In the genomic region with DNA sequence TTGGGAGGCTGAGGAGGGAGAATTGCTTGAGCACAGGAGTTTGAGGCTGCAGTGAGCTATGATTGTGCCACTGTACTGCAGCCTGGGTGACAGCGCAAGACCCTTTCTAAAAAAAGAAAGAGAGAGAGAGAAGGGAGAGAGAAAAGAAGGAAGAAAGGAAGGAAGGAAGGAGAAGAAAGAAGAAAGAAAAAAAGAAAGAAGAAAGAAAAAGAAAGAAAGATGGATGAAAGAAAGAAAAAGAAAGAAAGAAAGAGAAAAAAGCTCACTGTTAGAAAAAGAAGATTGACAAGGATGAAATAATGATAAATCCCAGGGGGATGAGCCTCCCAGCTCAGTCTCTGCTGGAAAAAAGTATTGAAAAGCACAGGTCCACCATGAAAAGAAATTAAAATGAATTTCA, we compare ENCODE assay signal across 27 cellular contexts. TPM values are rescaled to one million over a fixed set of nuclear protein-coding genes. Genes with fewer than 3 reads are reported as not detected.
DNase-seq lines count a peak whose midpoint lies in the region; ATAC-seq, FAIRE-seq and TF ChIP-seq lines count a peak whose summit lies in the region.
"Had no signal": no experiment of that assay in that cellular context is flagged by ENCODE, and none has a peak within 500 bp of the region (broad histone marks: within the 10 kb centered on the region; RNA-seq: fewer than 3 reads in every experiment).

No MANE protein-coding gene starts in this region.

- peak overlapping the region; percentile 53 for H3K27ac Mint-ChIP-seq in activated T-cell treated with anti-CD3 and anti-CD28 coated beads, Interleukin-2, amount 50 U/mL, for 24 hours
- H3K27ac Mint-ChIP-seq in activated naive CD8-positive, alpha-beta T cell treated with anti-CD3 and anti-CD28 coated beads for 36 hours, result peak overlapping the region; percentile 87
- peak overlapping the region; percentile 66 to 88 for H3K27ac Mint-ChIP-seq in natural killer cell treated with Interleukin-12 subunit alpha and Interleukin-12 subunit beta and Interleukin-15 and Interleukin-18, amount 100 ng/mL, for 72 hours

- TF ChIP-seq CTCF in DOHH2 (IDR thresholded peaks at IDR 0.05; ENCODE audit: low read depth, low read length, poor library complexity, severe bottlenecking), result no peak

- no peaks in the 10 kb centered on the region for H3K9me2 ChIP-seq in DOHH2 (replicated peaks; ENCODE audit: control insufficient read depth, low read length)

- H3K36me3 ChIP-seq in DOHH2 (ENCODE audit: control insufficient read depth, low read length), result no peaks in the 10 kb centered on the region
- H3K36me3 ChIP-seq: heart right ventricle, uterus had no signal

- peaks cover 84% of the 10 kb centered on the region for H3K4me1 Mint-ChIP-seq in activated T-cell treated with anti-CD3 and anti-CD28 coated beads, Interleukin-2, amount 50 U/mL, for 24 hours (ENCODE audit: low read depth)
- H3K4me1 Mint-ChIP-seq in activated naive CD8-positive, alpha-beta T cell treated with anti-CD3 and anti-CD28 coated beads for 36 hours, result peaks cover 87% of the 10 kb centered on the region
- peaks cover 80 to 87% of the 10 kb centered on the region in 2 donors for H3K4me1 Mint-ChIP-seq in natural killer cell treated with Interleukin-12 subunit alpha and Interleukin-12 subunit beta and Interleukin-15 and Interleukin-18, amount 100 ng/mL, for 72 hours (ENCODE audit: low read depth in 2 of 2)

- no peak for DNase-seq in activated T-cell treated with anti-CD3 and anti-CD28 coated beads, Interleukin-2, amount 50 U/mL, for 24 hours
- no peak for DNase-seq in activated T-cell treated with anti-CD3 and anti-CD28 coated beads, Interleukin-2, amount 50 U/mL, for 1 hour
- DNase-seq in activated naive CD8-positive, alpha-beta T cell treated with anti-CD3 and anti-CD28 coated beads for 36 hours, result no peak
- DNase-seq in natural killer cell treated with Interleukin-12 subunit alpha and Interleukin-12 subunit beta and Interleukin-15 and Interleukin-18, amount 100 ng/mL, for 72 hours (ENCODE audit: low spot score), result no peak
- no peak for DNase-seq in HTR-8/SVneo (ENCODE audit: insufficient read length, low spot score)
- no peak for DNase-seq in activated CD4-positive, CD25-positive, alpha-beta regulatory T cell (lab: John Stamatoyannopoulos, UW)
- DNase-seq: activated CD4-positive, alpha-beta T cell treated with anti-CD3 and anti-CD28 coated beads for 4 hours; HCEC 1CT; heart right ventricle; left cardiac atrium; mesenchymal stem cell; NCI-H1694 treated with DMSO at 0.1 percent for 48 hours; NCI-H2171; NCI-H524 treated with DMSO at 0.1 percent for 48 hours; PC-9; Right ventricle myocardium superior; testis; uterus had no signal

- H4K20me1 ChIP-seq in DOHH2 (ENCODE audit: control insufficient read depth, insufficient read depth, low read depth, low read length), result no peaks in the 10 kb centered on the region

- H3F3A ChIP-seq in DOHH2 (ENCODE audit: control insufficient read depth, insufficient read depth), result no peaks in the 10 kb centered on the region; the same call in 1 of the 2 replicates

- peaks cover 47% of the 10 kb centered on the region for H3K4me1 ChIP-seq in DOHH2 (ENCODE audit: control insufficient read depth, low read length)
- H3K4me1 ChIP-seq: testis, uterus had no signal

- no peak overlapping the region for H3K4me3 Mint-ChIP-seq in activated T-cell treated with anti-CD3 and anti-CD28 coated beads, Interleukin-2, amount 50 U/mL, for 24 hours
- peak overlapping the region; percentile 9 for H3K4me3 Mint-ChIP-seq in activated naive CD8-positive, alpha-beta T cell treated with anti-CD3 and anti-CD28 coated beads for 36 hours
- H3K4me3 Mint-ChIP-seq in natural killer cell treated with Interleukin-12 subunit alpha and Interleukin-12 subunit beta and Interleukin-15 and Interleukin-18, amount 100 ng/mL, for 72 hours, result peak overlapping the region; percentile 53

- peak overlapping the region; percentile 43; the same call in 1 of the 2 replicates for H3K4me2 ChIP-seq in DOHH2 (ENCODE audit: low read length)
- H3K4me2 ChIP-seq: PC-9 had no signal

- H3K36me3 Mint-ChIP-seq in activated T-cell treated with anti-CD3 and anti-CD28 coated beads, Interleukin-2, amount 50 U/mL, for 24 hours (ENCODE audit: low read depth), result no peaks in the 10 kb centered on the region
- peaks cover 27% of the 10 kb centered on the region for H3K36me3 Mint-ChIP-seq in activated naive CD8-positive, alpha-beta T cell treated with anti-CD3 and anti-CD28 coated beads for 36 hours
- H3K36me3 Mint-ChIP-seq in natural killer cell treated with Interleukin-12 subunit alpha and Interleukin-12 subunit beta and Interleukin-15 and Interleukin-18, amount 100 ng/mL, for 72 hours, result peaks cover 15% of the 10 kb centered on the region

- peaks cover 5% of the 10 kb centered on the region; the same call in 1 of the 2 replicates for H3K9me3 ChIP-seq in DOHH2 (ENCODE audit: control insufficient read depth, insufficient read depth, low read length)
- H3K9me3 ChIP-seq: testis, uterus had no signal

- peaks cover 15% of the 10 kb centered on the region for H3K9me3 Mint-ChIP-seq in activated T-cell treated with anti-CD3 and anti-CD28 coated beads, Interleukin-2, amount 50 U/mL, for 24 hours
- H3K9me3 Mint-ChIP-seq in activated naive CD8-positive, alpha-beta T cell treated with anti-CD3 and anti-CD28 coated beads for 36 hours, result peaks cover 28% of the 10 kb centered on the region
- H3K9me3 Mint-ChIP-seq in natural killer cell treated with Interleukin-12 subunit alpha and Interleukin-12 subunit beta and Interleukin-15 and Interleukin-18, amount 100 ng/mL, for 72 hours, result peaks cover 10% of the 10 kb centered on the region

- H3K79me2 ChIP-seq in DOHH2 (ENCODE audit: control insufficient read depth, low read length), result no peaks in the 10 kb centered on the region

- H3K27me3 Mint-ChIP-seq in activated T-cell treated with anti-CD3 and anti-CD28 coated beads, Interleukin-2, amount 50 U/mL, for 24 hours, result no peaks in the 10 kb centered on the region
- no peaks in the 10 kb centered on the region for H3K27me3 Mint-ChIP-seq in activated naive CD8-positive, alpha-beta T cell treated with anti-CD3 and anti-CD28 coated beads for 36 hours
- no peaks in the 10 kb centered on the region for H3K27me3 Mint-ChIP-seq in natural killer cell treated with Interleukin-12 subunit alpha and Interleukin-12 subunit beta and Interleukin-15 and Interleukin-18, amount 100 ng/mL, for 72 hours

- no peak for FAIRE-seq in HTR-8/SVneo (lab: Jason Lieb, UNC)
- FAIRE-seq: HepG2, small intestine, TTC549 had no signal

- no peak overlapping the region for H3K27ac ChIP-seq in DOHH2 (ENCODE audit: low read depth, low read length)
- H3K27ac ChIP-seq: epithelial cell of prostate, heart right ventricle, PC-9, testis, uterus had no signal

- no peak for ATAC-seq in natural killer cell treated with Interleukin-12 subunit alpha and Interleukin-12 subunit beta and Interleukin-15 and Interleukin-18, amount 100 ng/mL, for 72 hours
- ATAC-seq in HG03139 (IDR thresholded peaks at IDR 0.05; ENCODE audit: unreplicated experiment), result no peak
- ATAC-seq: heart right ventricle, left cardiac atrium had no signal

- H3K4me3 ChIP-seq in DOHH2 (ENCODE audit: low read length), result no peak overlapping the region
- H3K4me3 ChIP-seq: heart right ventricle, PC-9, testis, uterus had no signal

- peaks cover 13% of the 10 kb centered on the region for H3K27me3 ChIP-seq in DOHH2 (ENCODE audit: control insufficient read depth, low read length)
- H3K27me3 ChIP-seq: testis, uterus had no signal

RNA-seq across cellular contexts. Expression of a gene that starts 22.8 kb away (rescaled TPM):
- total RNA-seq in activated naive CD8-positive, alpha-beta T cell treated with anti-CD3 and anti-CD28 coated beads for 36 hours, result 100 to 1,000 TPM; 108 to 111 TPM
- 10 to 100 TPM; 79.3 to 80.8 TPM for total RNA-seq in natural killer cell treated with Interleukin-12 subunit alpha and Interleukin-12 subunit beta and Interleukin-15 and Interleukin-18, amount 100 ng/mL, for 72 hours
- total RNA-seq: fibroblast of villous mesenchyme, HepG2, LHCN-M2, myocyte had no signal
